ENCODE assay signal across 12 cellular contexts in genomic region chr13:41649659-41650058, GRCh38.
A peak's percentile ranks its signal among the peaks of the same experiment; 100 is the strongest.
DNase-seq lines count a peak whose midpoint lies in the region; ATAC-seq and TF ChIP-seq lines count a peak whose summit lies in the region.
"Had no signal": no experiment of that assay in that cellular context is flagged by ENCODE, and none has a peak within 500 bp of the region (broad histone marks: within the 10 kb centered on the region; RNA-seq: fewer than 3 reads in every experiment).

No MANE protein-coding gene starts in this region.

- H3K27ac ChIP-seq in HCT116 (ENCODE audit: low read depth, low read length): peak overlapping the region; percentile 48; the same call in 1 of the 2 replicates
- H3K27ac ChIP-seq: coronary artery had no signal

- no peak overlapping the region for H3K4me3 ChIP-seq in AG09309 (ENCODE audit: control insufficient read depth, low read depth, low read length)
- H3K4me3 ChIP-seq in HCT116 (replicated peaks in 1 of 2; ENCODE audit: low read depth in 1 of 2, low read length in 2 of 2): no peak overlapping the region
- H3K4me3 ChIP-seq: coronary artery had no signal

- DNase-seq in AG09309 (ENCODE audit: low read depth) (no peak), HCT116 (ENCODE audit: low read depth, low spot score) (peak; percentile 22), astrocyte of the hippocampus (ENCODE audit: low read depth, low spot score) (peak; percentile 65), islet precursor cell (peak; percentile 68), DMS79 treated with DMSO at 0.1 percent for 48 hours (lab: John Stamatoyannopoulos, UW) (no peak), T-cell (no peak), NCI-H446 treated with DMSO at 0.1 percent for 48 hours (lab: John Stamatoyannopoulos, UW) (no peak)
- DNase-seq: Calu3, NCI-H526 treated with DMSO at 0.1 percent for 48 hours had no signal

- H4K20me1 ChIP-seq in HCT116 (ENCODE audit: insufficient read depth): no peaks in the 10 kb centered on the region

- no peak overlapping the region for H3K4me3 Mint-ChIP-seq in T-cell

- BruUV-seq in HCT116 (replicated peaks; lab: Mats Ljungman, UMichigan): no TSS peak

- H3K27ac Mint-ChIP-seq in T-cell: no peak overlapping the region

- TF ChIP-seq POLR2A in HCT116 (IDR thresholded peaks at IDR 0.05; ENCODE audit: borderline replicate concordance, extremely low read depth, insufficient read depth, insufficient read length): no peak

- H3K9me3 Mint-ChIP-seq in T-cell: no peaks in the 10 kb centered on the region

- CTCF ChIA-PET in HCT116 (lab: Charles Lee) (interaction anchor here (1.0 to 2.1 kb wide), 9 partner anchors 9 to 595 kb away, joined by 3 to 17 read pairs (median 5); no protein-coding TSS in a partner anchor), T-cell (lab: Charles Lee) (interaction anchor here in 1 of 2 donors (1.2 to 1.3 kb wide), 2 partner anchors 18 to 241 kb away, joined by 3 to 4 read pairs; no protein-coding TSS in a partner anchor)

- H3K4me2 ChIP-seq in HCT116 (ENCODE audit: low read length): no peak overlapping the region

- RAD21 ChIA-PET in HCT116 (lab: Charles Lee; ENCODE audit: low non-redundant PET in 1 of 2, low total read pairs in 2 of 2, uncharacterized antibody in 2 of 2, unreplicated experiment in 2 of 2): interaction anchor here in 1 of 2 experiments (0.6 kb wide), 1 partner anchor 391 kb away, joined by 3 read pairs; no protein-coding TSS in a partner anchor

- POLR2A ChIA-PET in HCT116 (lab: Charles Lee) (interaction anchor here (1.0 kb wide), 1 partner anchor 17 kb away, joined by 3 read pairs; no protein-coding TSS in a partner anchor), T-cell (lab: Charles Lee) (no interaction called here)

- no peaks in the 10 kb centered on the region for H3K79me2 ChIP-seq in HCT116 (ENCODE audit: insufficient read depth, low read length)

- no peaks in the 10 kb centered on the region for H3K36me3 Mint-ChIP-seq in T-cell

- peaks cover 42 to 51% of the 10 kb centered on the region in 2 experiments for H3K4me1 ChIP-seq in HCT116 (ENCODE audit: control insufficient read depth in 1 of 2, insufficient read depth in 2 of 2, low read length in 2 of 2)

- no peaks in the 10 kb centered on the region for H3K27me3 ChIP-seq in HCT116 (ENCODE audit: insufficient read depth, low read length)

- TF ChIP-seq RAD21 in HCT116 (IDR thresholded peaks at IDR 0.05; ENCODE audit: low read depth): peak; percentile 9; the same call in 1 of the 2 replicates

- H3K9me2 ChIP-seq in HCT116 (ENCODE audit: insufficient read depth): no peaks in the 10 kb centered on the region

- H3K9ac ChIP-seq in HCT116 (ENCODE audit: low read length): no peak overlapping the region

- no peaks in the 10 kb centered on the region for H3K36me3 ChIP-seq in HCT116 (ENCODE audit: control insufficient read depth in 1 of 2, insufficient read depth in 2 of 2, low read length in 2 of 2)

- no peak overlapping the region for H2AFZ ChIP-seq in HCT116 (ENCODE audit: low read depth, low read length, poor library complexity, severe bottlenecking)

- H3K4me1 Mint-ChIP-seq in T-cell: peaks cover 10 to 13% (median 11%) of the 10 kb centered on the region in 3 donors

- intact Hi-C loops in HCT116 (cut with micrococcal nuclease): loop anchor here (5.0 to 10.0 kb wide), 3 partner anchors 295 to 587 kb away; partner anchors contain the start of gene WBP4

- ATAC-seq in HCT116: no peak
- ATAC-seq in T-cell (replicated peaks in 1 of 4): no peak
- ATAC-seq in GM19324 (IDR thresholded peaks at IDR 0.05; ENCODE audit: low FRiP score, unreplicated experiment): no peak
- ATAC-seq: left lobe of liver had no signal

- H3K27me3 Mint-ChIP-seq in T-cell: no peaks in the 10 kb centered on the region

- H3K9me3 ChIP-seq in HCT116 (ENCODE audit: control insufficient read depth in 1 of 2, insufficient read depth in 1 of 2, low read depth in 1 of 2, low read length in 2 of 2): no peaks in the 10 kb centered on the region

- TF ChIP-seq CTCF in AG09309 (IDR thresholded peaks at IDR 0.05; ENCODE audit: control insufficient read depth, insufficient read depth, low read depth, low read length, missing control alignments): peak; percentile 40
- TF ChIP-seq CTCF in HCT116 (IDR thresholded peaks at IDR 0.05 in 2 of 3, conservative IDR thresholded peaks at IDR 0.05 in 1 of 3; ENCODE audit: borderline replicate concordance in 1 of 3, insufficient read depth in 1 of 3, low read depth in 2 of 3, low read length in 2 of 3): peak; percentile 6 to 72 (median 58); a peak in 4 of 6 replicates

TF ChIP-seq in HCT116, 20 proteins besides CTCF, POLR2A, EP300 and RAD21:
- TF ChIP-seq ZBTB33 (IDR thresholded peaks at IDR 0.05; ENCODE audit: extremely low read depth, insufficient replicate concordance, low read length) (no peak), ZNF274 (IDR thresholded peaks at IDR 0.05; ENCODE audit: low read depth, low read length) (no peak), EZH2phosphoT487 (IDR thresholded peaks at IDR 0.05; ENCODE audit: borderline replicate concordance) (no peak), CEBPB (IDR thresholded peaks at IDR 0.05; ENCODE audit: low read depth) (no peak), YY1 (IDR thresholded peaks at IDR 0.05; ENCODE audit: extremely low read depth, insufficient replicate concordance, low read depth, low read length) (no peak), TCF7L2 (IDR thresholded peaks at IDR 0.05; ENCODE audit: borderline replicate concordance, extremely low read depth, insufficient read depth, insufficient read length) (no peak), EGR1 (IDR thresholded peaks at IDR 0.05; ENCODE audit: low read depth) (no peak), CBX3 (IDR thresholded peaks at IDR 0.05; ENCODE audit: low read depth) (no peak), REST (IDR thresholded peaks at IDR 0.05; ENCODE audit: low read depth) (no peak), FOSL1 (IDR thresholded peaks at IDR 0.05; ENCODE audit: low read depth) (no peak), ELF1 (IDR thresholded peaks at IDR 0.05; ENCODE audit: borderline replicate concordance, low read depth) (no peak), ZFX (IDR thresholded peaks at IDR 0.05) (no peak)
- TF ChIP-seq, protein P1, sequence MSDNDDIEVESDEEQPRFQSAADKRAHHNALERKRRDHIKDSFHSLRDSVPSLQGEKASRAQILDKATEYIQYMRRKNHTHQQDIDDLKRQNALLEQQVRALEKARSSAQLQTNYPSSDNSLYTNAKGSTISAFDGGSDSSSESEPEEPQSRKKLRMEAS (IDR thresholded peaks at IDR 0.05): no peak

Comparison
In these comparisons a context has a peak if more than half of its experiments do, and no peak if none do; other contexts are left out.
1. DNase-seq: peak in HCT116 (single experiment), astrocyte of the hippocampus (single experiment) and islet precursor cell (single experiment); none in AG09309 (single experiment), DMS79 treated with DMSO at 0.1 percent for 48 hours (single experiment), T-cell (0 of 34) and NCI-H446 treated with DMSO at 0.1 percent for 48 hours (single experiment).